25 cellular contexts compared by ENCODE assay signal in genomic region chr6:31060162-31060561, GRCh38. TPM values are rescaled to one million over a fixed set of nuclear protein-coding genes. Genes with fewer than 3 reads are reported as not detected.
"Had no signal": no experiment of that assay in that cellular context is flagged by ENCODE, and none has a peak within 500 bp of the region (broad histone marks: within the 10 kb centered on the region; RNA-seq: fewer than 3 reads in every experiment).

No MANE protein-coding gene starts in this region.

- H3K9me2 ChIP-seq: SK-N-SH had no signal

- H3K27ac ChIP-seq: SJCRH30 had no signal

- H3K4me3 ChIP-seq: K562, SJCRH30 had no signal

- H3K9me3 ChIP-seq: SJCRH30, SK-N-SH had no signal

- H3K36me3 Mint-ChIP-seq: activated naive CD4-positive, alpha-beta T cell treated with anti-CD3 and anti-CD28 coated beads, Interleukin-2, amount 50 U/mL, for 24 hours had no signal

- H3K36me3 ChIP-seq: SJCRH30 had no signal

- H3K9ac ChIP-seq: SK-N-SH had no signal

- H3K4me3 Mint-ChIP-seq: activated CD8-positive, alpha-beta T cell treated with anti-CD3 and anti-CD28 coated beads for 36 hours; activated naive CD4-positive, alpha-beta T cell treated with anti-CD3 and anti-CD28 coated beads, Interleukin-2, amount 50 U/mL, for 24 hours had no signal

- DNase-seq: activated CD4-positive, alpha-beta T cell treated with anti-CD3 and anti-CD28 coated beads for 4 hours; activated CD8-positive, alpha-beta memory T cell treated with anti-CD3 and anti-CD28 coated beads, Interleukin-2, amount 50 U/mL, for 4 hours; activated CD8-positive, alpha-beta T cell treated with anti-CD3 and anti-CD28 coated beads for 36 hours; activated T-cell treated with anti-CD3 and anti-CD28 coated beads, Interleukin-2, amount 50 U/mL, for 1 hour; aorta; central memory CD4-positive, alpha-beta T cell; Karpas-422; NCI-H1105 treated with DMSO at 0.1 percent for 48 hours; NCI-H1436 treated with DMSO at 0.1 percent for 48 hours; NCI-H187; NCI-H2081; NCI-H510A treated with DMSO at 0.1 percent for 48 hours; NCI-H69; NK-92 treated with Interleukin-12 subunit alpha and Interleukin-12 subunit beta, amount 100 ng/mL, for 24 hours; OCI-M1; Right ventricle myocardium superior; SJCRH30; SK-N-SH; T-helper 1 cell had no signal

- H3K27me3 Mint-ChIP-seq: activated naive CD4-positive, alpha-beta T cell treated with anti-CD3 and anti-CD28 coated beads, Interleukin-2, amount 50 U/mL, for 24 hours had no signal

- H3K9me3 Mint-ChIP-seq: activated CD8-positive, alpha-beta T cell treated with anti-CD3 and anti-CD28 coated beads for 36 hours; activated naive CD4-positive, alpha-beta T cell treated with anti-CD3 and anti-CD28 coated beads, Interleukin-2, amount 50 U/mL, for 24 hours had no signal

- ATAC-seq: activated CD4-positive, CD25-positive, alpha-beta regulatory T cell treated with anti-CD3 and anti-CD28 coated beads, Interleukin-2, amount 50 U/mL, for 24 hours; activated CD8-positive, alpha-beta T cell treated with anti-CD3 and anti-CD28 coated beads for 36 hours; K562 had no signal

- H3K4me1 Mint-ChIP-seq: activated naive CD4-positive, alpha-beta T cell treated with anti-CD3 and anti-CD28 coated beads, Interleukin-2, amount 50 U/mL, for 24 hours had no signal

- H3K27ac Mint-ChIP-seq: activated CD8-positive, alpha-beta T cell treated with anti-CD3 and anti-CD28 coated beads for 36 hours; activated naive CD4-positive, alpha-beta T cell treated with anti-CD3 and anti-CD28 coated beads, Interleukin-2, amount 50 U/mL, for 24 hours had no signal

- H3K4me2 ChIP-seq: SK-N-SH had no signal

- H3K27me3 ChIP-seq: SJCRH30 had no signal

RNA-seq across cellular contexts. Expression of gene MUC22, which starts 49.9 kb away (rescaled TPM):
- total RNA-seq: activated CD8-positive, alpha-beta T cell treated with anti-CD3 and anti-CD28 coated beads for 36 hours; aorta; K562; RPMI7951; SJCRH30; T-helper 2 cell treated with Interferon-gamma antibody and Interleukin-4, amounts not matched to agents 100 ng/mL and 5 ng/mL, for 36 hours had no signal
- polyA plus RNA-seq: aorta had no signal

RNA-seq across cellular contexts. Expression of gene C6orf15, which starts 52.2 kb away (rescaled TPM):
- total RNA-seq: activated CD8-positive, alpha-beta T cell treated with anti-CD3 and anti-CD28 coated beads for 36 hours; aorta; bronchial epithelial cell; K562; Right ventricle myocardium superior; RPMI7951; T-helper 2 cell treated with Interferon-gamma antibody and Interleukin-4, amounts not matched to agents 100 ng/mL and 5 ng/mL, for 36 hours had no signal
- polyA plus RNA-seq: aorta, K562, SK-N-SH had no signal

RNA-seq across cellular contexts. Expression of gene PSORS1C1, which starts 54.4 kb away (rescaled TPM):
- total RNA-seq: activated CD8-positive, alpha-beta T cell treated with anti-CD3 and anti-CD28 coated beads for 36 hours; K562; T-helper 2 cell treated with Interferon-gamma antibody and Interleukin-4, amounts not matched to agents 100 ng/mL and 5 ng/mL, for 36 hours had no signal
